12 cellular contexts compared by ENCODE assay signal in the genomic region with DNA sequence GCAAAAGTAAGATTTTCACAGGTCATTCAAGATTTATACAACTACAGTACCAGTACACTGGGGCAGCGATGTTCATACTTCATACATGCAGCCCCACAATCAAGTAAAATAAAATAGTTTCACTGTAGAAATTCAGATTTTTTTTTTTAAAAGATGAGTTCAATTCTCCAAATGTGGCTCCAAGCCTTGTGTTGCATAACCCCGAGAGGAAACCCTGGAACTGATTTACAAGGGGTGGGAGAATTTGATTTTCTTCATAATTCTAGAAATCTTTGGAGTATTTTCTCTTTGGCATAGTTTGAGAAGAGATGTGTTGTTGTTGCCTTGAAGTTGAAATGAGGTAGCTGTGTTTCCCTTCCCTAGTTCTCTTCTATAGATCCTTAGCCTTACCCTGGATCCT. TPM values are rescaled to one million over a fixed set of nuclear protein-coding genes. Genes with fewer than 3 reads are reported as not detected.
DNase-seq lines count a peak whose midpoint lies in the region; ATAC-seq and TF ChIP-seq lines count a peak whose summit lies in the region.
"Had no signal": no experiment of that assay in that cellular context is flagged by ENCODE, and none has a peak within 500 bp of the region (broad histone marks: within the 10 kb centered on the region; RNA-seq: fewer than 3 reads in every experiment).

No MANE protein-coding gene starts in this region.

- WGBS in esophagus muscularis mucosa, result 38% methylated on average over 2 of the region's 2 CpGs
- WGBS in testis, 2 donors, result 44 to 58% methylated on average over 2 of the region's 2 CpGs

- no peak for ATAC-seq in GM19324 (IDR thresholded peaks at IDR 0.05; ENCODE audit: low FRiP score, unreplicated experiment)
- ATAC-seq in GM21737 (IDR thresholded peaks at IDR 0.05; ENCODE audit: unreplicated experiment), result no peak
- no peak for ATAC-seq in HG03520 (IDR thresholded peaks at IDR 0.05; ENCODE audit: unreplicated experiment)
- ATAC-seq: T-helper 17 cell had no signal

- H3K27me3 ChIP-seq in SJCRH30, result no peaks in the 10 kb centered on the region
- H3K27me3 ChIP-seq in esophagus muscularis mucosa, result no peaks in the 10 kb centered on the region
- no peaks in the 10 kb centered on the region for H3K27me3 ChIP-seq in muscle layer of duodenum (ENCODE audit: low read depth, low read length)
- no peaks in the 10 kb centered on the region for H3K27me3 ChIP-seq in testis

- H3K4me1 ChIP-seq in SJCRH30 (peaks cover 12% of the 10 kb centered on the region), esophagus muscularis mucosa (peaks cover 44 to 72% (median 70%) of the 10 kb centered on the region in 4 donors), muscle layer of duodenum (ENCODE audit: control insufficient read depth in 1 of 2, insufficient read depth in 2 of 2, low read length in 2 of 2) (peaks cover 8 to 17% of the 10 kb centered on the region in 2 donors), testis (peaks cover 52% of the 10 kb centered on the region)

- H3K9me3 ChIP-seq in SJCRH30 (replicated peaks) (no peaks in the 10 kb centered on the region), esophagus muscularis mucosa (no peaks in the 10 kb centered on the region), muscle layer of duodenum (ENCODE audit: control insufficient read depth in 1 of 2, low read length in 2 of 2) (no peaks in the 10 kb centered on the region), testis (no peaks in the 10 kb centered on the region)

- peak overlapping the region; percentile 78 for H3K4me3 ChIP-seq in SJCRH30
- peak overlapping the region; percentile 72 to 92 (median 76) for H3K4me3 ChIP-seq in esophagus muscularis mucosa
- peak overlapping the region; percentile 26 to 82 for H3K4me3 ChIP-seq in muscle layer of duodenum (ENCODE audit: low read depth in 1 of 2, low read length in 2 of 2)
- peak overlapping the region in 1 of 2 donors; percentile 89 for H3K4me3 ChIP-seq in testis

- TF ChIP-seq CTCF in esophagus muscularis mucosa (IDR thresholded peaks at IDR 0.05), result no peak
- no peak for TF ChIP-seq CTCF in testis (IDR thresholded peaks at IDR 0.05)

- H3K27ac ChIP-seq in SJCRH30 (no peak overlapping the region), esophagus muscularis mucosa (replicated peaks in 1 of 4) (peak overlapping the region; percentile 93 to 99 (median 96)), muscle layer of duodenum (ENCODE audit: low read length) (peak overlapping the region; percentile 93), testis (peak overlapping the region; percentile 96 to 99)

- H3K36me3 ChIP-seq in SJCRH30 (peaks cover 39% of the 10 kb centered on the region), esophagus muscularis mucosa (peaks cover 0 to 18% (median 11%) of the 10 kb centered on the region in 4 donors), muscle layer of duodenum (ENCODE audit: control insufficient read depth in 1 of 2, insufficient read depth in 2 of 2, low read length in 2 of 2) (no peaks in the 10 kb centered on the region), testis (ENCODE audit: low read depth, missing control alignments) (no peaks in the 10 kb centered on the region)

- TF ChIP-seq EP300 in esophagus muscularis mucosa (IDR thresholded peaks at IDR 0.05), result no peak

- DNase-seq in SJCRH30 (no peak), esophagus muscularis mucosa (ENCODE audit: extremely low spot score) (no peak), testis (no peak), midbrain (lab: John Stamatoyannopoulos, UW) (no peak)
- DNase-seq: activated gamma-delta T cell treated with Interleukin-2 at 50 U/mL for 16 hours, H7, NCI-H2107, T-helper 17 cell had no signal

- intact Hi-C loops in esophagus muscularis mucosa (cut with DNase I), result loop anchor here (5.0 kb wide), 1 partner anchor 87 kb away; a partner anchor contains a TSS
- intact Hi-C loops in testis (cut with DNase I; ENCODE audit: low total_unique reads), result no loop called here

- TF ChIP-seq POLR2A in esophagus muscularis mucosa (IDR thresholded peaks at IDR 0.05; ENCODE audit: low read depth) (no peak), testis (IDR thresholded peaks at IDR 0.05) (no peak)

RNA-seq across cellular contexts. Expression of a gene that starts 3.0 kb away (rescaled TPM):
- total RNA-seq in SJCRH30 (2014; rRNA removed; shearing (Covaris generic)), result 194 and 212 TPM in 2 replicates
- total RNA-seq in esophagus muscularis mucosa (100 to 1,000 TPM in 1 of 4 donors, 10 to 100 TPM in 3; 72.9 to 165 (median 89.2) TPM), testis (100 to 1,000 TPM; 163 to 190 TPM)
- polyA plus RNA-seq in testis (ENCODE audit: insufficient read depth, low read depth, low replicate concordance), result 44.1 TPM

RNA-seq across cellular contexts. Expression of a gene that starts 51.4 kb away (rescaled TPM):
- total RNA-seq in SJCRH30 (2014; rRNA removed; shearing (Covaris generic)), result 1.7 and 1.8 TPM in 2 replicates
- total RNA-seq in esophagus muscularis mucosa (not detected), testis (10 to 100 TPM in 1 of 2 donors, 1 to 10 TPM in 1; 7.4 to 21.2 TPM)
- polyA plus RNA-seq in testis (ENCODE audit: insufficient read depth, low read depth, low replicate concordance), result 36.9 TPM
- total RNA-seq: H7, T-helper 17 cell had no signal
